ENCODE assay signal across 31 cellular contexts in genomic region chr3:88321696-88322095, GRCh38.
DNase-seq lines count a peak whose midpoint lies in the region; ATAC-seq, FAIRE-seq and TF ChIP-seq lines count a peak whose summit lies in the region.
"Had no signal": no experiment of that assay in that cellular context is flagged by ENCODE, and none has a peak within 500 bp of the region (broad histone marks: within the 10 kb centered on the region; RNA-seq: fewer than 3 reads in every experiment).

No MANE protein-coding gene starts in this region.

- no peak for ATAC-seq in GM18517 (IDR thresholded peaks at IDR 0.05; ENCODE audit: unreplicated experiment)
- ATAC-seq: activated naive CD8-positive, alpha-beta T cell treated with anti-CD3 and anti-CD28 coated beads, Interleukin-2, amount 50 U/mL, for 24 hours; activated T-cell treated with anti-CD3 and anti-CD28 coated beads, Interleukin-2, amount 50 U/mL, for 72 hours; esophagus mucosa had no signal

- H3K36me3 ChIP-seq in mammary epithelial cell (ENCODE audit: insufficient read depth, low read length), result no peaks in the 10 kb centered on the region
- H3K36me3 ChIP-seq: spleen, vagina had no signal

- H3K27me3 Mint-ChIP-seq in MCF 10A (ENCODE audit: insufficient read depth, unreplicated experiment), result no peaks in the 10 kb centered on the region
- H3K27me3 Mint-ChIP-seq: activated B cell treated with CpG ODN at 0.5 μM for 24 hours; activated naive CD8-positive, alpha-beta T cell treated with anti-CD3 and anti-CD28 coated beads, Interleukin-2, amount 50 U/mL, for 24 hours; CD4-positive, CD25-positive, alpha-beta regulatory T cell; IgD-negative memory B cell; stimulated activated naive CD8-positive, alpha-beta T cell treated with anti-CD3 and anti-CD28 coated beads, Interleukin-15, Interleukin-2, amounts not matched to agents 100 ng/mL and 50 ng/mL, for 24 hours had no signal

- H2AFZ ChIP-seq in mammary epithelial cell (ENCODE audit: low read depth, low read length), result no peak overlapping the region
- H2AFZ ChIP-seq: parathyroid adenoma had no signal

- no peak overlapping the region for H3K4me3 ChIP-seq in mammary epithelial cell (replicated peaks in 1 of 3; ENCODE audit: insufficient read depth in 1 of 3, low read depth in 2 of 3, low read length in 3 of 3)
- H3K4me3 ChIP-seq: spleen, vagina had no signal

- intact Hi-C loops in MCF 10A (cut with micrococcal nuclease), result no loop called here
- intact Hi-C loops in mammary epithelial cell (cut with micrococcal nuclease), result no loop called here

- H3K27me3 ChIP-seq in mammary epithelial cell (ENCODE audit: insufficient read depth, low read length), result peaks cover 2% of the 10 kb centered on the region
- H3K27me3 ChIP-seq: spleen, vagina had no signal

- BruUV-seq in MCF 10A (replicated peaks; lab: Mats Ljungman, UMichigan) (no TSS peak), mammary epithelial cell (replicated peaks; lab: Mats Ljungman, UMichigan) (no TSS peak)

- no peaks in the 10 kb centered on the region for H3K9me3 Mint-ChIP-seq in MCF 10A (ENCODE audit: unreplicated experiment)
- H3K9me3 Mint-ChIP-seq: stimulated activated naive CD8-positive, alpha-beta T cell treated with anti-CD3 and anti-CD28 coated beads, Interleukin-15, Interleukin-2, amounts not matched to agents 100 ng/mL and 50 ng/mL, for 24 hours had no signal

- no peaks in the 10 kb centered on the region for H3K79me2 ChIP-seq in mammary epithelial cell (ENCODE audit: insufficient read depth, low read length)
- H3K79me2 ChIP-seq: parathyroid adenoma had no signal

- POLR2A ChIA-PET in MCF 10A (lab: Yijun Ruan, JAX), result no interaction called here

- no peak overlapping the region for H3K9ac ChIP-seq in mammary epithelial cell (ENCODE audit: insufficient read depth, low read length)
- H3K9ac ChIP-seq: parathyroid adenoma, SK-N-SH had no signal

- no peak overlapping the region for H3K4me3 Mint-ChIP-seq in MCF 10A (ENCODE audit: unreplicated experiment)
- H3K4me3 Mint-ChIP-seq: activated B cell treated with CpG ODN at 0.5 μM for 24 hours; activated naive CD8-positive, alpha-beta T cell treated with anti-CD3 and anti-CD28 coated beads, Interleukin-2, amount 50 U/mL, for 24 hours; activated T-cell treated with anti-CD3 and anti-CD28 coated beads, Interleukin-2, amount 50 U/mL, for 72 hours; CD4-positive, CD25-positive, alpha-beta regulatory T cell; IgD-negative memory B cell; stimulated activated naive CD8-positive, alpha-beta T cell treated with anti-CD3 and anti-CD28 coated beads, Interleukin-15, Interleukin-2, amounts not matched to agents 100 ng/mL and 50 ng/mL, for 24 hours had no signal

- no peak for FAIRE-seq in urothelium cell line (lab: Jason Lieb, UNC)
- FAIRE-seq: A204.1, D721Med, GM18507, GM19239 had no signal

- CTCF ChIA-PET in MCF 10A (lab: Yijun Ruan, JAX), result no interaction called here
- CTCF ChIA-PET in mammary epithelial cell (lab: Charles Lee; ENCODE audit: low non-redundant PET), result no interaction called here

- H3K4me1 ChIP-seq in mammary epithelial cell (ENCODE audit: insufficient read depth, low read length), result no peaks in the 10 kb centered on the region
- H3K4me1 ChIP-seq: parathyroid adenoma, spleen, vagina had no signal

- no peak overlapping the region for H3K4me2 ChIP-seq in mammary epithelial cell (ENCODE audit: insufficient read depth, low read depth, low read length)
- H3K4me2 ChIP-seq: SK-N-SH had no signal

- 4% methylated on average over 2 of the region's 2 CpGs for WGBS in mammary epithelial cell (ENCODE audit: low coverage, missing lambda C conversion rate)

- H3K4me1 Mint-ChIP-seq in MCF 10A (ENCODE audit: insufficient read depth, unreplicated experiment), result peaks cover 11% of the 10 kb centered on the region
- H3K4me1 Mint-ChIP-seq: activated B cell treated with CpG ODN at 0.5 μM for 24 hours; activated naive CD8-positive, alpha-beta T cell treated with anti-CD3 and anti-CD28 coated beads, Interleukin-2, amount 50 U/mL, for 24 hours; CD4-positive, CD25-positive, alpha-beta regulatory T cell had no signal

- DNase-seq in MCF 10A (ENCODE audit: unreplicated experiment) (peak; percentile 51), mammary epithelial cell (no peak), SHP77 (lab: John Stamatoyannopoulos, UW) (peak; percentile 19 to 28), left kidney (ENCODE audit: low read depth, low spot score) (peak; percentile 79), urothelium cell line (ENCODE audit: low spot score) (peak; percentile 12), RKO (ENCODE audit: low spot score) (no peak)
- DNase-seq in activated CD4-positive, alpha-beta T cell treated with anti-CD3 and anti-CD28 coated beads for 1 hour, result no peak
- DNase-seq: activated B cell treated with CpG ODN at 0.5 μM for 24 hours; activated CD4-positive, alpha-beta T cell treated with anti-CD3 and anti-CD28 coated beads, Interleukin-2, amount 50 U/mL, for 48 hours; activated naive CD8-positive, alpha-beta T cell treated with anti-CD3 and anti-CD28 coated beads, Interleukin-2, amount 50 U/mL, for 24 hours; activated T-cell treated with anti-CD3 and anti-CD28 coated beads, Interleukin-2, amount 50 U/mL, for 72 hours; CD4-positive, CD25-positive, alpha-beta regulatory T cell; foreskin melanocyte; GOT3; NCI-H1092; NCI-H187 treated with DMSO at 0.1 percent for 48 hours; NCI-H226; NCI-H526 treated with DMSO at 0.1 percent for 48 hours; SK-N-SH; spleen; stimulated activated CD4-positive, alpha-beta T cell treated with anti-CD3 and anti-CD28 coated beads, Interleukin-2, amount 100 ng/mL, for 24 hours had no signal

- in situ Hi-C loops in mammary epithelial cell (cut with MboI; ENCODE audit: low sequenced_read_pairs in 2 of 2), result no loop called here

- peak overlapping the region; percentile 31 for H3K27ac Mint-ChIP-seq in MCF 10A (ENCODE audit: low read depth, unreplicated experiment)
- H3K27ac Mint-ChIP-seq: activated B cell treated with CpG ODN at 0.5 μM for 24 hours; activated naive CD8-positive, alpha-beta T cell treated with anti-CD3 and anti-CD28 coated beads, Interleukin-2, amount 50 U/mL, for 24 hours; activated T-cell treated with anti-CD3 and anti-CD28 coated beads, Interleukin-2, amount 50 U/mL, for 72 hours; CD4-positive, CD25-positive, alpha-beta regulatory T cell; IgD-negative memory B cell; stimulated activated naive CD8-positive, alpha-beta T cell treated with anti-CD3 and anti-CD28 coated beads, Interleukin-15, Interleukin-2, amounts not matched to agents 100 ng/mL and 50 ng/mL, for 24 hours had no signal

- TF ChIP-seq CTCF in MCF 10A (IDR thresholded peaks at IDR 0.05; ENCODE audit: unreplicated experiment) (no peak), mammary epithelial cell (conservative IDR thresholded peaks at IDR 0.05 in 1 of 2, IDR thresholded peaks at IDR 0.05 in 1 of 2; ENCODE audit: extremely low read depth in 1 of 2, insufficient read depth in 1 of 2, low read depth in 1 of 2, low read length in 2 of 2) (no peak)

- no peaks in the 10 kb centered on the region for H4K20me1 ChIP-seq in mammary epithelial cell (ENCODE audit: insufficient read depth, low read length)

- no peak overlapping the region for H3K27ac ChIP-seq in mammary epithelial cell (ENCODE audit: insufficient read depth, low read depth, low read length)
- H3K27ac ChIP-seq: parathyroid adenoma, spleen, vagina had no signal

- H3K9me3 ChIP-seq in mammary epithelial cell (replicated peaks; ENCODE audit: insufficient read depth, low read length), result no peaks in the 10 kb centered on the region
- H3K9me3 ChIP-seq: SK-N-SH, spleen, vagina had no signal

- dilution Hi-C loops in mammary epithelial cell (cut with HindIII; ENCODE audit: low sequenced_read_pairs), result no loop called here

- H3K36me3 Mint-ChIP-seq in MCF 10A (ENCODE audit: insufficient read depth, unreplicated experiment), result no peaks in the 10 kb centered on the region
- H3K36me3 Mint-ChIP-seq: CD4-positive, CD25-positive, alpha-beta regulatory T cell had no signal

Comparison
In these comparisons a context has a peak if more than half of its experiments do, and no peak if none do; other contexts are left out.
1. DNase-seq: peak in MCF 10A (single experiment), SHP77 (2 of 2), left kidney (single experiment) and urothelium cell line (single experiment); none in mammary epithelial cell (single experiment), activated CD4-positive, alpha-beta T cell treated with anti-CD3 and anti-CD28 coated beads for 1 hour (single experiment) and RKO (single experiment).